Comparison of ENCODE assay signal across 16 cellular contexts in the genomic region with DNA sequence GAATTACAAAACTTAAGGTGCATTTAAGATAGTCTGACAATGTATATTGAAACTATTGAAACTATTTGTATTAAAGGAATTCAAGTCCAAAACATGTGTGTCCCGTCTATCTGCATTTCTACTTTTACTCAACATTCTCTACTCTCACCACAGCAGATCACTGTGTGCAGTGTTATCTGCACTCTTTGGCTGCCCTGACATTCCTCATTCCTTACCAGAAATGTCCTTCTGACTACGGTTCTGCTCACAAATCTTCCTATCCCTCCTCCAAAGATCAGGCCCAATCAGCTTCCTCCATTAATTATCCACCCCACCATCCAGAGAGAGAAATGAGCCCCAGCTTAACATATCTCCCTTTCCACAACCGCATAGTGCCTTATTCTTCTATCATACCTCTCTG.
DNase-seq lines count a peak whose midpoint lies in the region; ATAC-seq, FAIRE-seq and TF ChIP-seq lines count a peak whose summit lies in the region.
"Had no signal": no experiment of that assay in that cellular context is flagged by ENCODE, and none has a peak within 500 bp of the region (broad histone marks: within the 10 kb centered on the region; RNA-seq: fewer than 3 reads in every experiment).

No MANE protein-coding gene starts in this region.

- TF ChIP-seq CTCF in K562 (IDR thresholded peaks at IDR 0.05 in 2 of 3, conservative IDR thresholded peaks at IDR 0.05 in 1 of 3; ENCODE audit: insufficient read depth in 2 of 3, low read depth in 1 of 3, low read length in 3 of 3), result no peak

- no peak for TF ChIP-seq EP300 in K562 (IDR thresholded peaks at IDR 0.05; ENCODE audit: low read length)

- CTCF ChIA-PET in K562 (lab: Yijun Ruan, JAX; ENCODE audit: low intra/inter-chr PET ratio), result no interaction called here

- DNase-seq in Right ventricle myocardium superior (no peak), cardiac septum (ENCODE audit: low spot score) (no peak), K562 (ENCODE audit: extremely low read depth in 1 of 4, low spot score in 3 of 4) (peak in 3 of 4 experiments; percentile 22 to 46 (median 33)), islet precursor cell (peak; percentile 65), NCI-H146 treated with DMSO at 0.1 percent for 48 hours (lab: John Stamatoyannopoulos, UW; ENCODE audit: unreplicated experiment) (no peak), SJCRH30 (no peak)
- DNase-seq: activated T-cell treated with anti-CD3 and anti-CD28 coated beads, Interleukin-2, amount 50 U/mL, for 24 hours; AML-193; mucosa of descending colon; NCI-H510A; RPMI8226; sigmoid colon had no signal

- H3K4me3 ChIP-seq in K562 (no peak overlapping the region), SJCRH30 (no peak overlapping the region)
- H3K4me3 ChIP-seq: mucosa of descending colon, sigmoid colon, thoracic aorta had no signal

- ATAC-seq in Right ventricle myocardium superior (ENCODE audit: poor library complexity) (peak; percentile 46), K562 (peak; percentile 60), HG03280 (IDR thresholded peaks at IDR 0.05; ENCODE audit: unreplicated experiment) (no peak), GM18873 (IDR thresholded peaks at IDR 0.05; ENCODE audit: low FRiP score, unreplicated experiment) (no peak)
- ATAC-seq: mucosa of descending colon had no signal

- in situ Hi-C loops in K562 (cut with MboI), result no loop called here

- no peak for TF ChIP-seq RAD21 in K562 (CRISPR knock-in tag; conservative IDR thresholded peaks at IDR 0.05 in 1 of 2, IDR thresholded peaks at IDR 0.05 in 1 of 2)

- 0 out of 2 replicates have a peak, but pooled peaks cover 5% of the 10 kb centered on the region for H4K20me1 ChIP-seq in K562 (replicated peaks; ENCODE audit: control insufficient read depth, insufficient read depth, low read length)

- H3K27ac ChIP-seq in K562 (ENCODE audit: extremely low read depth, low read depth, low read length) (no peak overlapping the region), SJCRH30 (no peak overlapping the region)
- H3K27ac ChIP-seq: thoracic aorta had no signal

- H3K36me3 ChIP-seq in K562 (ENCODE audit: control insufficient read depth, insufficient read depth, low read length) (0 out of 3 replicates have a peak, but pooled peaks cover 5% of the 10 kb centered on the region), SJCRH30 (no peaks in the 10 kb centered on the region; the same call in 1 of the 2 replicates)
- H3K36me3 ChIP-seq: sigmoid colon, thoracic aorta had no signal

- TF ChIP-seq POLR2A in K562 (conservative IDR thresholded peaks at IDR 0.05), result no peak

- H3K4me1 ChIP-seq in K562 (replicated peaks in 1 of 2; ENCODE audit: control insufficient read depth in 2 of 2, insufficient read depth in 2 of 2, low read length in 2 of 2) (peaks cover 2 to 7% of the 10 kb centered on the region in 2 experiments; a peak in 3 of 5 replicates), SJCRH30 (no peaks in the 10 kb centered on the region)

- H2AFZ ChIP-seq in K562 (ENCODE audit: low read depth, low read length), result no peak overlapping the region

- FAIRE-seq in K562 (lab: Jason Lieb, UNC), result no peak
- FAIRE-seq: TTC549 had no signal

- H3K9me1 ChIP-seq in K562 (ENCODE audit: control insufficient read depth, insufficient read depth, low read length), result peaks cover 6% of the 10 kb centered on the region

- no peak overlapping the region for H3K4me2 ChIP-seq in K562 (ENCODE audit: insufficient read depth, low read length)

- 13% methylated on average over 3 of the region's 3 CpGs for WGBS in K562 (ENCODE audit: insufficient coverage, low coverage, missing lambda C conversion rate)

- peaks cover 97% of the 10 kb centered on the region for H3K79me2 ChIP-seq in K562 (ENCODE audit: control insufficient read depth, insufficient read depth, low read length)

- H3K9ac ChIP-seq in K562 (ENCODE audit: insufficient read depth in 1 of 2, low read depth in 2 of 2, low read length in 2 of 2), result 0 out of 4 replicates have a peak overlapping the region, but pooled peaks of 1 of the 2 experiments have one; percentile 7

- H3K27me3 ChIP-seq in K562 (ENCODE audit: control insufficient read depth in 2 of 2, insufficient read depth in 2 of 2, low read length in 2 of 2) (no peaks in the 10 kb centered on the region), SJCRH30 (no peaks in the 10 kb centered on the region)
- H3K27me3 ChIP-seq: sigmoid colon had no signal

- H3K9me3 ChIP-seq in K562 (replicated peaks; ENCODE audit: control insufficient read depth, insufficient read depth, low read depth, low read length) (no peaks in the 10 kb centered on the region), SJCRH30 (replicated peaks) (no peaks in the 10 kb centered on the region; the same call in 1 of the 2 replicates)
- H3K9me3 ChIP-seq: mucosa of descending colon, sigmoid colon, thoracic aorta had no signal

- no TSS peak for BruUV-seq in K562 (replicated peaks; lab: Mats Ljungman, UMichigan)

- intact Hi-C loops in Right ventricle myocardium superior (cut with DNase I), result no loop called here
- intact Hi-C loops in cardiac septum (cut with DNase I), result no loop called here
- intact Hi-C loops in K562 (cut with micrococcal nuclease), result no loop called here

- POLR2A ChIA-PET in K562 (lab: Yijun Ruan, JAX), result interaction anchor here (1.1 kb wide), 1 partner anchor 17 kb away, joined by 3 read pairs; no protein-coding TSS in a partner anchor

TF ChIP-seq in K562, 482 proteins besides CTCF, POLR2A, EP300 and RAD21:
- peak in 1 of 2 experiments; percentile 22 for TF ChIP-seq NCOA2 (IDR thresholded peaks at IDR 0.05; ENCODE audit: partially characterized antibody in 2 of 2)
- no peak for TF ChIP-seq MYBL2 (IDR thresholded peaks at IDR 0.05; ENCODE audit: low read depth)
- TF ChIP-seq MYBL2 (CRISPR knock-in tag; IDR thresholded peaks at IDR 0.05; ENCODE audit: borderline replicate concordance), result no peak
- TF ChIP-seq PKNOX1 (IDR thresholded peaks at IDR 0.05), result no peak
- TF ChIP-seq MLLT1 (IDR thresholded peaks at IDR 0.05), result 0 out of 4 replicates have a peak, but pooled peaks of 1 of the 2 experiments have one; percentile 42
- TF ChIP-seq GATAD2A (IDR thresholded peaks at IDR 0.05), result no peak
- TF ChIP-seq NFIC (IDR thresholded peaks at IDR 0.05), result 0 out of 2 replicates have a peak, but pooled peaks have one; percentile 9

Comparison
In these comparisons a context has a peak if more than half of its experiments do, and no peak if none do; other contexts are left out.
1. ATAC-seq: peak in Right ventricle myocardium superior (single experiment) and K562 (single experiment); none in HG03280 (single experiment) and GM18873 (single experiment).
2. DNase-seq: peak in K562 (3 of 4) and islet precursor cell (single experiment); none in Right ventricle myocardium superior (single experiment), cardiac septum (single experiment), NCI-H146 treated with DMSO at 0.1 percent for 48 hours (single experiment) and SJCRH30 (0 of 2).